9 cellular contexts compared by ENCODE assay signal in genomic region chr12:107761502-107761904, GRCh38. TPM values are rescaled to one million over a fixed set of nuclear protein-coding genes. Genes with fewer than 3 reads are reported as not detected.
DNase-seq lines count a peak whose midpoint lies in the region; ATAC-seq lines count a peak whose summit lies in the region.
"Had no signal": no experiment of that assay in that cellular context is flagged by ENCODE, and none has a peak within 500 bp of the region (broad histone marks: within the 10 kb centered on the region; RNA-seq: fewer than 3 reads in every experiment).

No MANE protein-coding gene starts in this region.

- peak overlapping the region; percentile 64 for H3K4me3 ChIP-seq in Jurkat, Clone E6-1 (ENCODE audit: low read length)
- H3K4me3 ChIP-seq in iPS-18c (ENCODE audit: insufficient read depth, low read depth, low read length) = peak overlapping the region; percentile 86

- no peak for ATAC-seq in activated naive CD8-positive, alpha-beta T cell treated with anti-CD3 and anti-CD28 coated beads, Interleukin-2, amount 10 ng/mL, durations not matched to agents 7 days and 5 days (ENCODE audit: low read depth)
- no peak for ATAC-seq in stimulated activated memory B cell treated with anti-CD40 and anti-IgM and Interleukin-4, amounts not matched to agents 10 μg/mL and 1 μg/mL and 100 μg/mL, for 72 hours
- ATAC-seq in GM18502 (IDR thresholded peaks at IDR 0.05; ENCODE audit: poor library complexity, unreplicated experiment) (no peak), HG03432 (IDR thresholded peaks at IDR 0.05; ENCODE audit: unreplicated experiment) (no peak)

- H3K9me3 ChIP-seq in iPS-18c (ENCODE audit: control insufficient read depth, insufficient read depth, low read length) = no peaks in the 10 kb centered on the region

- H3K9me3 Mint-ChIP-seq in activated naive CD8-positive, alpha-beta T cell treated with anti-CD3 and anti-CD28 coated beads, Interleukin-2, amount 10 ng/mL, durations not matched to agents 7 days and 5 days = peaks cover 1% of the 10 kb centered on the region
- H3K9me3 Mint-ChIP-seq in stimulated activated memory B cell treated with anti-CD40 and anti-IgM and Interleukin-4, amounts not matched to agents 10 μg/mL and 1 μg/mL and 100 μg/mL, for 72 hours = no peaks in the 10 kb centered on the region

- peak; percentile 24 for DNase-seq in DMS53 treated with DMSO at 0.1 percent for 48 hours (lab: John Stamatoyannopoulos, UW; ENCODE audit: unreplicated experiment)
- no peak for DNase-seq in Jurkat, Clone E6-1 (ENCODE audit: low read depth, low spot score)
- DNase-seq in activated naive CD8-positive, alpha-beta T cell treated with anti-CD3 and anti-CD28 coated beads, Interleukin-2, amount 10 ng/mL, durations not matched to agents 7 days and 5 days = no peak
- DNase-seq in T-helper 9 cell = no peak

- peaks cover 2% of the 10 kb centered on the region for H3K36me3 Mint-ChIP-seq in activated naive CD8-positive, alpha-beta T cell treated with anti-CD3 and anti-CD28 coated beads, Interleukin-2, amount 10 ng/mL, durations not matched to agents 7 days and 5 days
- peaks cover 3% of the 10 kb centered on the region for H3K36me3 Mint-ChIP-seq in stimulated activated memory B cell treated with anti-CD40 and anti-IgM and Interleukin-4, amounts not matched to agents 10 μg/mL and 1 μg/mL and 100 μg/mL, for 72 hours

- peaks cover 26% of the 10 kb centered on the region for H3K4me1 Mint-ChIP-seq in activated naive CD8-positive, alpha-beta T cell treated with anti-CD3 and anti-CD28 coated beads, Interleukin-2, amount 10 ng/mL, durations not matched to agents 7 days and 5 days
- H3K4me1 Mint-ChIP-seq in stimulated activated memory B cell treated with anti-CD40 and anti-IgM and Interleukin-4, amounts not matched to agents 10 μg/mL and 1 μg/mL and 100 μg/mL, for 72 hours = peaks cover 25% of the 10 kb centered on the region

- peak overlapping the region; percentile 83 for H3K4me3 Mint-ChIP-seq in activated naive CD8-positive, alpha-beta T cell treated with anti-CD3 and anti-CD28 coated beads, Interleukin-2, amount 10 ng/mL, durations not matched to agents 7 days and 5 days
- H3K4me3 Mint-ChIP-seq in stimulated activated memory B cell treated with anti-CD40 and anti-IgM and Interleukin-4, amounts not matched to agents 10 μg/mL and 1 μg/mL and 100 μg/mL, for 72 hours = peak overlapping the region; percentile 91

- H3K27me3 Mint-ChIP-seq in activated naive CD8-positive, alpha-beta T cell treated with anti-CD3 and anti-CD28 coated beads, Interleukin-2, amount 10 ng/mL, durations not matched to agents 7 days and 5 days = peaks cover 9% of the 10 kb centered on the region
- no peaks in the 10 kb centered on the region for H3K27me3 Mint-ChIP-seq in stimulated activated memory B cell treated with anti-CD40 and anti-IgM and Interleukin-4, amounts not matched to agents 10 μg/mL and 1 μg/mL and 100 μg/mL, for 72 hours

- no peak overlapping the region for H3K27ac Mint-ChIP-seq in activated naive CD8-positive, alpha-beta T cell treated with anti-CD3 and anti-CD28 coated beads, Interleukin-2, amount 10 ng/mL, durations not matched to agents 7 days and 5 days
- peak overlapping the region; percentile 79 for H3K27ac Mint-ChIP-seq in stimulated activated memory B cell treated with anti-CD40 and anti-IgM and Interleukin-4, amounts not matched to agents 10 μg/mL and 1 μg/mL and 100 μg/mL, for 72 hours

- POLR2A ChIA-PET in activated naive CD8-positive, alpha-beta T cell treated with anti-CD3 and anti-CD28 coated beads, Interleukin-2, amount 10 ng/mL, durations not matched to agents 7 days and 5 days (lab: Charles Lee) = no interaction called here

RNA-seq across cellular contexts. Expression of gene PRDM4, which starts 0.6 kb away (rescaled TPM):
- 19.8 TPM for polyA plus RNA-seq in Jurkat, Clone E6-1 (2012; ENCODE audit: insufficient read depth, insufficient read length)
- total RNA-seq in activated naive CD8-positive, alpha-beta T cell treated with anti-CD3 and anti-CD28 coated beads, Interleukin-2, amount 10 ng/mL, durations not matched to agents 7 days and 5 days = 10 to 100 TPM; 24.4 to 28.3 TPM

RNA-seq across cellular contexts. Expression of gene ASCL4, which starts 13.0 kb away (rescaled TPM):
- not detected for polyA plus RNA-seq in Jurkat, Clone E6-1 (2012; ENCODE audit: insufficient read depth, insufficient read length)
- total RNA-seq in activated naive CD8-positive, alpha-beta T cell treated with anti-CD3 and anti-CD28 coated beads, Interleukin-2, amount 10 ng/mL, durations not matched to agents 7 days and 5 days = not detected
- total RNA-seq: NCI-H460 had no signal
